In the genomic region with DNA sequence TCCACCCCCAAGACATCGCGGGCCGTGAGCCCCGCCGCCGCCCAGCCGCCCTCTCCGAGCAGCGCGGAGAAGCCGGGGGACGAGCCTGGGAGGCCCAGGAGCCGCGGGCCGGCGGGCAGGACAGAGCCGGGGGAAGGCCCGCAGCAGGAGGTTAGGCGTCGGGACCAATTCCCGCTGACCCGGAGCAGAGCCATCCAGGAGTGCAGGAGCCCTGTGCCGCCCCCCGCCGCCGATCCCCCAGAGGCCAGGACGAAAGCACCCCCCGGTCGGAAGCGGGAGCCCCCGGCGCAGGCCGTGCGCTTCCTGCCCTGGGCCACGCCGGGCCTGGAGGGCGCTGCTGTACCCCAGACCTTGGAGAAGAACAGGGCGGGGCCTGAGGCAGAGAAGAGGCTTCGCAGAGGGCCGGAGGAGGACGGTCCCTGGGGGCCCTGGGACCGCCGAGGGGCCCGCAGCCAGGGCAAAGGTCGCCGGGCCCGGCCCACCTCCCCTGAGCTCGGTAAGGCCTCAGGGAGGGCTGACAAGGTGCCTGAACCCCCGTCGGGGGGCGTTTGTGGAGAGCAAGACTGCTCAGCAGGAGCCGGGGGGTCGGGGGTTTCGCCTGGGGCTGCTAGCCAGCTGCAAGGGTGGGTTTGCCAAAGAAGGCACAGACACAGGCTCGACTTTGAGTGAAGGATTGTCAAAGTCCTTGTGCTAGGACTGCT, we compare ENCODE assay signal across 11 cellular contexts. TPM values are rescaled to one million over a fixed set of nuclear protein-coding genes. Genes with fewer than 3 reads are reported as not detected.
DNase-seq lines count a peak whose midpoint lies in the region; ATAC-seq and TF ChIP-seq lines count a peak whose summit lies in the region.
"Had no signal": no experiment of that assay in that cellular context is flagged by ENCODE, and none has a peak within 500 bp of the region (broad histone marks: within the 10 kb centered on the region; RNA-seq: fewer than 3 reads in every experiment).

No MANE protein-coding gene starts in this region.

- no peaks in the 10 kb centered on the region for H3K9me3 Mint-ChIP-seq in MCF 10A (ENCODE audit: unreplicated experiment)

- POLR2A ChIA-PET in MCF 10A (lab: Yijun Ruan, JAX), result no interaction called here

- H3K4me1 ChIP-seq in mammary epithelial cell (ENCODE audit: insufficient read depth, low read length), result peaks cover 55% of the 10 kb centered on the region
- H3K4me1 ChIP-seq in hepatocyte (ENCODE audit: insufficient read depth), result peaks cover 20% of the 10 kb centered on the region
- H3K4me1 ChIP-seq in thoracic aorta (ENCODE audit: control insufficient read depth in 1 of 2, low read depth in 2 of 2), result peaks cover 53 to 95% of the 10 kb centered on the region in 2 donors

- TF ChIP-seq CTCF in MCF 10A (IDR thresholded peaks at IDR 0.05; ENCODE audit: unreplicated experiment) (no peak), mammary epithelial cell (conservative IDR thresholded peaks at IDR 0.05 in 1 of 2, IDR thresholded peaks at IDR 0.05 in 1 of 2; ENCODE audit: extremely low read depth in 1 of 2, insufficient read depth in 1 of 2, low read depth in 1 of 2, low read length in 2 of 2) (no peak), hepatocyte (IDR thresholded peaks at IDR 0.05; ENCODE audit: poor library complexity) (no peak), thoracic aorta (IDR thresholded peaks at IDR 0.05) (no peak)

- in situ Hi-C loops in mammary epithelial cell (cut with MboI; ENCODE audit: low sequenced_read_pairs in 2 of 2), result no loop called here

- BruUV-seq in MCF 10A (replicated peaks; lab: Mats Ljungman, UMichigan) (no TSS peak), mammary epithelial cell (replicated peaks; lab: Mats Ljungman, UMichigan) (no TSS peak)

- no peak overlapping the region for H3K9ac ChIP-seq in mammary epithelial cell (ENCODE audit: insufficient read depth, low read length)

- no peaks in the 10 kb centered on the region for H4K20me1 ChIP-seq in mammary epithelial cell (ENCODE audit: insufficient read depth, low read length)
- H4K20me1 ChIP-seq in hepatocyte (ENCODE audit: insufficient read depth, poor library complexity, severe bottlenecking), result no peaks in the 10 kb centered on the region

- H3K27ac Mint-ChIP-seq in MCF 10A (ENCODE audit: low read depth, unreplicated experiment), result peak overlapping the region; percentile 74

- DNase-seq in MCF 10A (ENCODE audit: unreplicated experiment), result no peak
- DNase-seq in mammary epithelial cell, result no peak
- no peak for DNase-seq in hepatocyte (ENCODE audit: low spot score)
- no peak for DNase-seq in thoracic aorta (ENCODE audit: low spot score)
- DNase-seq in NCI-H1436 (lab: John Stamatoyannopoulos, UW), result no peak
- DNase-seq in cerebellar nuclear complex (lab: John Stamatoyannopoulos, UW), result no peak
- DNase-seq: amniotic stem cell, DMS79 treated with DMSO at 0.1 percent for 48 hours, heart right ventricle, NCI-H1417 treated with DMSO at 0.1 percent for 48 hours had no signal

- H3K79me2 ChIP-seq in mammary epithelial cell (ENCODE audit: insufficient read depth, low read length), result peaks cover 9% of the 10 kb centered on the region
- H3K79me2 ChIP-seq in hepatocyte, result no peaks in the 10 kb centered on the region

- no peak overlapping the region for H2AFZ ChIP-seq in mammary epithelial cell (ENCODE audit: low read depth, low read length)
- H2AFZ ChIP-seq in hepatocyte, result no peak overlapping the region

- no peak for ATAC-seq in thoracic aorta (ENCODE audit: insufficient number of reproducible peaks, low FRiP score, low read depth)
- ATAC-seq: A549, heart right ventricle had no signal

- CTCF ChIA-PET in MCF 10A (lab: Yijun Ruan, JAX), result interaction anchor here (0.5 to 1.2 kb wide), 2 partner anchors 46 to 81 kb away, joined by 3 to 4 read pairs; no protein-coding TSS in a partner anchor
- CTCF ChIA-PET in mammary epithelial cell (lab: Charles Lee; ENCODE audit: low non-redundant PET), result no interaction called here

- dilution Hi-C loops in mammary epithelial cell (cut with HindIII; ENCODE audit: low sequenced_read_pairs), result no loop called here

- no peaks in the 10 kb centered on the region for H3K36me3 Mint-ChIP-seq in MCF 10A (ENCODE audit: insufficient read depth, unreplicated experiment)

- H3K4me3 Mint-ChIP-seq in MCF 10A (ENCODE audit: unreplicated experiment), result no peak overlapping the region

- no peaks in the 10 kb centered on the region for H3K27me3 Mint-ChIP-seq in MCF 10A (ENCODE audit: insufficient read depth, unreplicated experiment)

- no peaks in the 10 kb centered on the region for H3K9me3 ChIP-seq in mammary epithelial cell (replicated peaks; ENCODE audit: insufficient read depth, low read length)
- no peaks in the 10 kb centered on the region for H3K9me3 ChIP-seq in hepatocyte (ENCODE audit: low read depth)
- H3K9me3 ChIP-seq in thoracic aorta, result no peaks in the 10 kb centered on the region
- H3K9me3 ChIP-seq: A549, heart right ventricle had no signal

- H3K4me2 ChIP-seq in mammary epithelial cell (ENCODE audit: insufficient read depth, low read depth, low read length), result no peak overlapping the region
- H3K4me2 ChIP-seq in hepatocyte, result peak overlapping the region; percentile 29
- H3K4me2 ChIP-seq: A549 had no signal

- H3K9me2 ChIP-seq in hepatocyte (replicated peaks; ENCODE audit: insufficient read depth), result no peaks in the 10 kb centered on the region

- no peaks in the 10 kb centered on the region for H3K27me3 ChIP-seq in mammary epithelial cell (ENCODE audit: insufficient read depth, low read length)
- H3K27me3 ChIP-seq in hepatocyte, result peaks cover 16% of the 10 kb centered on the region
- no peaks in the 10 kb centered on the region for H3K27me3 ChIP-seq in thoracic aorta (replicated peaks; ENCODE audit: insufficient read depth)

- H3K36me3 ChIP-seq in mammary epithelial cell (ENCODE audit: insufficient read depth, low read length) (peaks cover 2% of the 10 kb centered on the region), hepatocyte (replicated peaks; ENCODE audit: insufficient read depth, low read depth) (no peaks in the 10 kb centered on the region), thoracic aorta (peaks cover 33% of the 10 kb centered on the region)

- peaks cover 33% of the 10 kb centered on the region for H3K4me1 Mint-ChIP-seq in MCF 10A (ENCODE audit: insufficient read depth, unreplicated experiment)

- intact Hi-C loops in MCF 10A (cut with micrococcal nuclease) (no loop called here), mammary epithelial cell (cut with micrococcal nuclease) (no loop called here)

- no peak overlapping the region for H3K27ac ChIP-seq in mammary epithelial cell (ENCODE audit: insufficient read depth, low read depth, low read length)
- H3K27ac ChIP-seq in hepatocyte, result no peak overlapping the region
- peak overlapping the region; percentile 99 for H3K27ac ChIP-seq in thoracic aorta
- H3K27ac ChIP-seq: A549, heart right ventricle had no signal

- 92% methylated on average over 21 of the region's 55 CpGs for WGBS in mammary epithelial cell (ENCODE audit: low coverage, missing lambda C conversion rate)
- 66% methylated on average over 25 of the region's 55 CpGs for WGBS in hepatocyte (ENCODE audit: low lambda C conversion rate, missing lambda C conversion rate)

- no peak overlapping the region for H3K4me3 ChIP-seq in mammary epithelial cell (replicated peaks in 1 of 3; ENCODE audit: insufficient read depth in 1 of 3, low read depth in 2 of 3, low read length in 3 of 3)
- H3K4me3 ChIP-seq in hepatocyte, result no peak overlapping the region
- H3K4me3 ChIP-seq in thoracic aorta, result peak overlapping the region; percentile 79
- H3K4me3 ChIP-seq: A549, heart right ventricle had no signal

RNA-seq across cellular contexts. Expression of a gene that starts 14.3 kb away (rescaled TPM):
- total RNA-seq in MCF 10A (2022), result 23.3 and 25.7 TPM in 2 replicates
- total RNA-seq in mammary epithelial cell, result 10 to 100 TPM; 47.2 to 77.6 TPM
- 33.4 TPM for polyA plus RNA-seq in mammary epithelial cell
- polyA minus RNA-seq in mammary epithelial cell, result 34.6 TPM
- total RNA-seq in hepatocyte, result 21.1 and 21.6 TPM in 2 replicates
- polyA plus RNA-seq in hepatocyte, result 35.8 and 40.0 TPM in 2 replicates
- 100 to 1,000 TPM; 426 to 455 TPM for total RNA-seq in thoracic aorta

RNA-seq across cellular contexts. Expression of a gene that starts 30.7 kb away (rescaled TPM):
- total RNA-seq in MCF 10A (2022), result not detected in 2 replicates
- total RNA-seq in mammary epithelial cell, result under 1 TPM in 1 of 2 donors, not detected in 1; 0.33 TPM
- polyA plus RNA-seq in mammary epithelial cell, result 0.07 TPM
- polyA minus RNA-seq in mammary epithelial cell, result not detected
- total RNA-seq in hepatocyte, result 103 and 114 TPM in 2 replicates
- 58.5 and 60.9 TPM in 2 replicates for polyA plus RNA-seq in hepatocyte
- total RNA-seq in thoracic aorta, result 100 to 1,000 TPM; 146 to 302 TPM

RNA-seq across cellular contexts. Expression of a gene that starts 49.8 kb away (rescaled TPM):
- total RNA-seq in MCF 10A (2022) (70.7 and 80.2 TPM in 2 replicates), mammary epithelial cell (10 to 100 TPM; 37.8 to 50.1 TPM), hepatocyte (51.3 and 76.5 TPM in 2 replicates), thoracic aorta (10 to 100 TPM; 30.5 to 56.5 TPM)
- polyA plus RNA-seq in mammary epithelial cell (69.6 TPM), hepatocyte (67.8 and 75.6 TPM in 2 replicates)
- polyA minus RNA-seq in mammary epithelial cell, result 90.8 TPM

Comparison
In these comparisons a context has a peak if more than half of its experiments do, and no peak if none do; other contexts are left out.
1. H3K27ac ChIP-seq: peak in thoracic aorta (2 of 2); none in mammary epithelial cell (single experiment) and hepatocyte (single experiment).
2. RNA of a gene that starts 14.3 kb away (total RNA-seq): 426 to 455 TPM in thoracic aorta; 47.2 to 77.6 TPM in mammary epithelial cell, 23.3 to 25.7 TPM in MCF 10A and 21.1 to 21.6 TPM in hepatocyte; every median in the first group is over 4 times any median in the second.
3. RNA of a gene that starts 30.7 kb away (total RNA-seq): 146 to 302 TPM in thoracic aorta and 103 to 114 TPM in hepatocyte; 0.33 TPM in mammary epithelial cell and not detected in MCF 10A; every median in the first group is over 10 times any median in the second.